ENCODE assay signal across 8 cellular contexts in the genomic region with DNA sequence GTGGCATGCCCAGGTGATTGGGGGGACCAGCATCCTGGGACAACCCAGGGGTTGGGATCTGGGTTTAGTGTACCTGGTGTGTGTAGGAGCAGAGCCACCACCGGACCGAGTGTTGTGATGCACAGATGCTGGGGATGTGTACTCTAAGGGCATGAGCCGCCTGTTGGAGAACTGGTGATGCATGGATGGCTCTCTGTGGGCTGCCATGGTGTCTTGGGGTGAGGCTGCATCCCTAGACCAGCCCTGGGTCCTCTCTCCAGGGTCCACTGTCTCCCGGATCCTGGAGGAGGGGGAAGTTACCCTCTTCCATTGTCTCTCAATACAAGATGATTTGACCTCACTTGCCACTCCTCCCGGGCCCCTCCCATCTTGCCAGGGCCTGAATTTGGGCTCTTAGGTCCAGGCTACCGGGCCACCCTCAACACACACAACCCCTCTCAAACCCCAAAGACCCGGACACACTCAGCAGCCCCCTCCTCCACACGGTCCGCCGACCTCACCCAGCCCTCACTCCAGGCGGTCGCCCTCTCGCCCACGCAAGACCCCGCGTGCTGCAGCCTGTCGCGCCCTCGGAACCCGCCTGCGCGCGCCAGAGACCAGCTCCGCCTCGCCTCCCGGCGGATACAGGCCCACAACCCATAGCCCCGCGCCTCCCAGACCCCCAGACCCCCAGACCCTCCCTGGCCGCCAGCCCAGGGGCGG. TPM values are rescaled to one million over a fixed set of nuclear protein-coding genes. Genes with fewer than 3 reads are reported as not detected.
DNase-seq lines count a peak whose midpoint lies in the region; ATAC-seq and TF ChIP-seq lines count a peak whose summit lies in the region.

No MANE protein-coding gene starts in this region.

- peak; percentile 5 for ATAC-seq in activated T-helper 17 cell treated with anti-CD3 and anti-CD28 coated beads, Interleukin-2, amount 50 U/mL, for 72 hours (replicated peaks)
- peak; percentile 1 to 14 for ATAC-seq in left cardiac atrium
- no peak for ATAC-seq in GM21515 (IDR thresholded peaks at IDR 0.05; ENCODE audit: unreplicated experiment)

- DNase-seq in HAP-1 (ENCODE audit: low spot score in 2 of 2) (peak in 1 of 2 experiments; percentile 48), left cardiac atrium (peak; percentile 46), retina (peak; percentile 75), kidney glomerular epithelial cell (lab: John Stamatoyannopoulos, UW) (no peak), NAMALWA (ENCODE audit: low spot score) (no peak)

- no peak overlapping the region for H3K27ac Mint-ChIP-seq in activated T-helper 17 cell treated with anti-CD3 and anti-CD28 coated beads, Interleukin-2, amount 50 U/mL, for 72 hours

- H3K4me3 ChIP-seq in HAP-1, result peak overlapping the region; percentile 49

- H3K27me3 Mint-ChIP-seq in activated T-helper 17 cell treated with anti-CD3 and anti-CD28 coated beads, Interleukin-2, amount 50 U/mL, for 72 hours, result no peaks in the 10 kb centered on the region

- no peaks in the 10 kb centered on the region for H3K36me3 Mint-ChIP-seq in activated T-helper 17 cell treated with anti-CD3 and anti-CD28 coated beads, Interleukin-2, amount 50 U/mL, for 72 hours (ENCODE audit: low read depth)

- no peaks in the 10 kb centered on the region for H3K9me3 ChIP-seq in HAP-1

- H3K27ac ChIP-seq in C4-2B, result peak overlapping the region; percentile 97

- intact Hi-C loops in left cardiac atrium (cut with DNase I), result no loop called here

- TF ChIP-seq CTCF in C4-2B (conservative IDR thresholded peaks at IDR 0.05), result no peak

- peaks cover 4% of the 10 kb centered on the region for H3K4me1 ChIP-seq in HAP-1

- no peaks in the 10 kb centered on the region for H3K27me3 ChIP-seq in HAP-1 (ENCODE audit: low read depth)

- peak overlapping the region; percentile 74 for H3K4me3 Mint-ChIP-seq in activated T-helper 17 cell treated with anti-CD3 and anti-CD28 coated beads, Interleukin-2, amount 50 U/mL, for 72 hours

- no peaks in the 10 kb centered on the region for H3K4me1 Mint-ChIP-seq in activated T-helper 17 cell treated with anti-CD3 and anti-CD28 coated beads, Interleukin-2, amount 50 U/mL, for 72 hours

- in situ Hi-C loops in HAP-1 (cut with MboI; ENCODE audit: low sequenced_read_pairs), result no loop called here

- no peaks in the 10 kb centered on the region for H3K9me3 Mint-ChIP-seq in activated T-helper 17 cell treated with anti-CD3 and anti-CD28 coated beads, Interleukin-2, amount 50 U/mL, for 72 hours

- no peaks in the 10 kb centered on the region for H3K36me3 ChIP-seq in HAP-1 (replicated peaks)

RNA-seq across cellular contexts. Expression of a gene that starts 0.6 kb away (rescaled TPM):
- total RNA-seq in activated T-helper 17 cell treated with anti-CD3 and anti-CD28 coated beads, Interleukin-2, amount 50 U/mL, for 72 hours, result 1 to 10 TPM; 1.1 to 2.3 TPM
- 1 to 10 TPM; 4.2 to 4.9 TPM for total RNA-seq in left cardiac atrium

RNA-seq across cellular contexts. Expression of a gene that starts 10.7 kb away (rescaled TPM):
- 100 to 1,000 TPM in 1 of 2 donors, 10 to 100 TPM in 1; 82.4 to 122 TPM for total RNA-seq in activated T-helper 17 cell treated with anti-CD3 and anti-CD28 coated beads, Interleukin-2, amount 50 U/mL, for 72 hours
- total RNA-seq in left cardiac atrium, result 1 to 10 TPM; 3.8 to 3.9 TPM

RNA-seq across cellular contexts. Expression of a gene that starts 36.5 kb away (rescaled TPM):
- total RNA-seq in activated T-helper 17 cell treated with anti-CD3 and anti-CD28 coated beads, Interleukin-2, amount 50 U/mL, for 72 hours, result 100 to 1,000 TPM in 1 of 2 donors, 10 to 100 TPM in 1; 81.1 to 128 TPM
- 10 to 100 TPM; 55.4 to 64.1 TPM for total RNA-seq in left cardiac atrium

RNA-seq across cellular contexts. Expression of a gene that starts 37.4 kb away (rescaled TPM):
- total RNA-seq in activated T-helper 17 cell treated with anti-CD3 and anti-CD28 coated beads, Interleukin-2, amount 50 U/mL, for 72 hours, result 100 to 1,000 TPM in 1 of 2 donors, 10 to 100 TPM in 1; 90.4 to 158 TPM
- total RNA-seq in left cardiac atrium, result 100 to 1,000 TPM; 138 to 147 TPM

Comparison
In these comparisons a context has a peak if more than half of its experiments do, and no peak if none do; other contexts are left out.
1. DNase-seq: peak in left cardiac atrium (single experiment) and retina (single experiment); none in kidney glomerular epithelial cell (single experiment) and NAMALWA (single experiment).
2. RNA of a gene that starts 10.7 kb away (total RNA-seq): 82.4 to 122 TPM in activated T-helper 17 cell treated with anti-CD3 and anti-CD28 coated beads, Interleukin-2, amount 50 U/mL, for 72 hours; 3.8 to 3.9 TPM in left cardiac atrium; every median in the first group is over 10 times any median in the second.